20 cellular contexts compared by ENCODE assay signal in the genomic region with DNA sequence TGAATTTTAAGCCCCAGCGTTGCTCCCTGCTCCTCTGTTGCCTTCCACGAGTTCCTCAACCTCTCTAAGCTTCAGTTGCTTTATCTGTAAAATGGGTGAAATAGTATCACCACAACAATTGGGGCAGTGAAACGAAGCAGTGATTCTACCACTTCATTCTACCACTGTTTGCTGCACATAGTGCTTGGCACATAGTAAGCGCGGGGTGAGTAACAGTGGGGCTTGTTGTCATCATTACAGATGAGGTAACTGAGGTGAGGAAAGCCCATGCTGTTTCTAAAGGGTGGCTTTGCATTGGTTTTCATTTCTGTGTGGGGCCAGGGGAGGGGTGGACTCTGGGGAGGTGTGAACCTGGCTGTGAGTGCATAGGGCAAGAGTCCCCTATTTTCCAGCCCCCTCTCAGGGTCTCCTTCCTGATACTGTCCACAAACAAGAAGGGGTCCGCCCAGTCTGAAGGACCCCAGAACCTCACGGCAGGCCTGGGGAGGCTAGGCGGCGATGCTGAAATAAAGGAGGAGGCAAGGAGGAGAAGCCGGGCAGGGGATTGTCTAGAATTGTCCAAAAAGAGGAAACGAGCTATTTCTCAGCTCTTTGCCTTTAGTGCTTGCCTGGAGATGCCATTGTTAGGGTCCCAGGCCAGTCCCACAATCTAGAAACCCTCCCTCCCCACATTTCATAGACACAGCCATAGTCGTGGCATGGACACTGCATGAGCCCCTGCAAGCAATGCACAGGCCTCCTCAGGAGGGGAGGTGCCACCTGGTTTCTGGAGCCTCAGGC.
A peak's percentile ranks its signal among the peaks of the same experiment; 100 is the strongest.
DNase-seq lines count a peak whose midpoint lies in the region; ATAC-seq, FAIRE-seq and TF ChIP-seq lines count a peak whose summit lies in the region.
"Had no signal": no experiment of that assay in that cellular context is flagged by ENCODE, and none has a peak within 500 bp of the region (broad histone marks: within the 10 kb centered on the region; RNA-seq: fewer than 3 reads in every experiment).

No MANE protein-coding gene starts in this region.

- H3K9ac ChIP-seq in K562 (ENCODE audit: insufficient read depth in 1 of 2, low read depth in 2 of 2, low read length in 2 of 2), result no peak overlapping the region
- H3K9ac ChIP-seq: BLaER1 treated with 17β-estradiol and CSF1 and Interleukin-3, amounts not matched to agents 10 nM and 100 nM had no signal

- in situ Hi-C loops in K562 (cut with MboI), result loop anchor here (25.0 kb wide), 1 partner anchor 908 kb away; no protein-coding TSS in a partner anchor

- H3K4me1 Mint-ChIP-seq in natural killer cell treated with Interleukin-12 subunit alpha and Interleukin-12 subunit beta and Interleukin-15 and Interleukin-18, amount 100 ng/mL, for 72 hours (ENCODE audit: low read depth in 2 of 2), result no peaks in the 10 kb centered on the region
- H3K4me1 Mint-ChIP-seq in natural killer cell, result no peaks in the 10 kb centered on the region

- H3K4me1 ChIP-seq in K562 (replicated peaks in 1 of 2; ENCODE audit: control insufficient read depth in 2 of 2, insufficient read depth in 2 of 2, low read length in 2 of 2), result peaks cover 0 to 7% of the 10 kb centered on the region in 2 experiments; a peak in 4 of 5 replicates
- no peaks in the 10 kb centered on the region for H3K4me1 ChIP-seq in vagina
- H3K4me1 ChIP-seq: Peyer's patch had no signal

- H3K36me3 ChIP-seq in K562 (ENCODE audit: control insufficient read depth, insufficient read depth, low read length) (no peaks in the 10 kb centered on the region), vagina (no peaks in the 10 kb centered on the region)
- H3K36me3 ChIP-seq: Peyer's patch had no signal

- no peaks in the 10 kb centered on the region for H3K79me2 ChIP-seq in K562 (ENCODE audit: control insufficient read depth, insufficient read depth, low read length)

- H3K9me3 ChIP-seq in K562 (replicated peaks; ENCODE audit: control insufficient read depth, insufficient read depth, low read depth, low read length), result no peaks in the 10 kb centered on the region
- H3K9me3 ChIP-seq in vagina, result no peaks in the 10 kb centered on the region
- H3K9me3 ChIP-seq: BLaER1 treated with 17β-estradiol and CSF1 and Interleukin-3, amounts not matched to agents 10 nM and 100 nM; Peyer's patch had no signal

- 8% methylated on average over 11 of the region's 12 CpGs for WGBS in K562 (ENCODE audit: insufficient coverage, low coverage, missing lambda C conversion rate)

- H3K27me3 Mint-ChIP-seq in natural killer cell treated with Interleukin-12 subunit alpha and Interleukin-12 subunit beta and Interleukin-15 and Interleukin-18, amount 100 ng/mL, for 72 hours, result peaks cover 0 to 2% of the 10 kb centered on the region in 2 donors
- no peaks in the 10 kb centered on the region for H3K27me3 Mint-ChIP-seq in natural killer cell (ENCODE audit: low read depth in 2 of 2)

- BruUV-seq in K562 (replicated peaks; lab: Mats Ljungman, UMichigan), result no TSS peak

- intact Hi-C loops in natural killer cell (cut with micrococcal nuclease) (no loop called here), K562 (cut with micrococcal nuclease) (no loop called here), vagina (cut with DNase I) (no loop called here)

- no peak overlapping the region for H3K27ac Mint-ChIP-seq in natural killer cell treated with Interleukin-12 subunit alpha and Interleukin-12 subunit beta and Interleukin-15 and Interleukin-18, amount 100 ng/mL, for 72 hours
- H3K27ac Mint-ChIP-seq in natural killer cell, result no peak overlapping the region
- H3K27ac Mint-ChIP-seq: CD8-positive, alpha-beta T cell had no signal

- no peak overlapping the region for H3K4me3 ChIP-seq in K562
- no peak overlapping the region for H3K4me3 ChIP-seq in vagina
- H3K4me3 ChIP-seq: BLaER1 treated with 17β-estradiol and CSF1 and Interleukin-3, amounts not matched to agents 10 nM and 100 nM; Peyer's patch; SK-N-MC had no signal

- DNase-seq in natural killer cell treated with Interleukin-12 subunit alpha and Interleukin-12 subunit beta and Interleukin-15 and Interleukin-18, amount 100 ng/mL, for 72 hours (ENCODE audit: low spot score), result no peak
- DNase-seq in natural killer cell (no peak), MV-4-11 (lab: John Stamatoyannopoulos, UW) (peak; percentile 45), K562 (ENCODE audit: extremely low read depth in 1 of 4, low spot score in 3 of 4) (no peak), vagina (ENCODE audit: extremely low spot score in 2 of 2) (no peak), NCI-H2196 (lab: John Stamatoyannopoulos, UW; ENCODE audit: unreplicated experiment) (no peak)
- DNase-seq: CD8-positive, alpha-beta T cell; DMS53; EL; H9; MM.1S; NCI-H1694 treated with DMSO at 0.1 percent for 48 hours; NCI-H510A; NCI-H82; Peyer's patch had no signal

- no peaks in the 10 kb centered on the region for H3K36me3 Mint-ChIP-seq in natural killer cell treated with Interleukin-12 subunit alpha and Interleukin-12 subunit beta and Interleukin-15 and Interleukin-18, amount 100 ng/mL, for 72 hours
- H3K36me3 Mint-ChIP-seq in natural killer cell, result no peaks in the 10 kb centered on the region

- CTCF ChIA-PET in K562 (lab: Yijun Ruan, JAX; ENCODE audit: low intra/inter-chr PET ratio), result no interaction called here

- no peak overlapping the region for H3K4me3 Mint-ChIP-seq in natural killer cell treated with Interleukin-12 subunit alpha and Interleukin-12 subunit beta and Interleukin-15 and Interleukin-18, amount 100 ng/mL, for 72 hours
- no peak overlapping the region for H3K4me3 Mint-ChIP-seq in natural killer cell
- H3K4me3 Mint-ChIP-seq: CD8-positive, alpha-beta T cell; H9 had no signal

- H3K27ac ChIP-seq in K562 (ENCODE audit: extremely low read depth, low read depth, low read length) (no peak overlapping the region), vagina (no peak overlapping the region)
- H3K27ac ChIP-seq: BLaER1 treated with 17β-estradiol and CSF1 and Interleukin-3, amounts not matched to agents 10 nM and 100 nM; Peyer's patch; SK-N-MC had no signal

- POLR2A ChIA-PET in K562 (lab: Yijun Ruan, JAX), result interaction anchor here (0.5 kb wide), 1 partner anchor 565 kb away, joined by 3 read pairs; no protein-coding TSS in a partner anchor

- no peaks in the 10 kb centered on the region for H3K9me3 Mint-ChIP-seq in natural killer cell treated with Interleukin-12 subunit alpha and Interleukin-12 subunit beta and Interleukin-15 and Interleukin-18, amount 100 ng/mL, for 72 hours
- H3K9me3 Mint-ChIP-seq in natural killer cell, result no peaks in the 10 kb centered on the region
- H3K9me3 Mint-ChIP-seq: CD8-positive, alpha-beta T cell; H9 had no signal

- H3K27me3 ChIP-seq in K562 (ENCODE audit: control insufficient read depth in 2 of 2, insufficient read depth in 2 of 2, low read length in 2 of 2) (peaks cover 3 to 33% of the 10 kb centered on the region in 2 experiments; a peak in 2 of 5 replicates), vagina (no peaks in the 10 kb centered on the region)
- H3K27me3 ChIP-seq: BLaER1 treated with 17β-estradiol and CSF1 and Interleukin-3, amounts not matched to agents 10 nM and 100 nM; Peyer's patch had no signal

- peak; percentile 27 to 33 for ATAC-seq in natural killer cell treated with Interleukin-12 subunit alpha and Interleukin-12 subunit beta and Interleukin-15 and Interleukin-18, amount 100 ng/mL, for 72 hours
- ATAC-seq in natural killer cell (no peak), K562 (no peak), HG03432 (IDR thresholded peaks at IDR 0.05; ENCODE audit: unreplicated experiment) (no peak)
- ATAC-seq: CD8-positive, alpha-beta T cell; Right ventricle myocardium inferior had no signal

- TF ChIP-seq CTCF in natural killer cell (IDR thresholded peaks at IDR 0.05) (no peak), K562 (IDR thresholded peaks at IDR 0.05 in 2 of 3, conservative IDR thresholded peaks at IDR 0.05 in 1 of 3; ENCODE audit: insufficient read depth in 2 of 3, low read depth in 1 of 3, low read length in 3 of 3) (no peak), vagina (IDR thresholded peaks at IDR 0.05) (no peak)

- no peak for TF ChIP-seq RAD21 in K562 (CRISPR knock-in tag; conservative IDR thresholded peaks at IDR 0.05 in 1 of 2, IDR thresholded peaks at IDR 0.05 in 1 of 2)

- TF ChIP-seq EP300 in K562 (IDR thresholded peaks at IDR 0.05; ENCODE audit: low read length), result no peak

- FAIRE-seq in K562 (lab: Jason Lieb, UNC), result no peak
- FAIRE-seq: HTR-8/SVneo had no signal

- H3K9me1 ChIP-seq in K562 (ENCODE audit: control insufficient read depth, insufficient read depth, low read length), result no peaks in the 10 kb centered on the region

- no peak overlapping the region for H2AFZ ChIP-seq in K562 (ENCODE audit: low read depth, low read length)

- TF ChIP-seq POLR2A in K562 (conservative IDR thresholded peaks at IDR 0.05), result no peak
- no peak for TF ChIP-seq POLR2A in vagina (IDR thresholded peaks at IDR 0.05)

- H3K4me2 ChIP-seq in K562 (ENCODE audit: insufficient read depth, low read length), result no peak overlapping the region
- H3K4me2 ChIP-seq: BLaER1 treated with 17β-estradiol and CSF1 and Interleukin-3, amounts not matched to agents 10 nM and 100 nM had no signal

- peaks cover 11% of the 10 kb centered on the region for H4K20me1 ChIP-seq in K562 (replicated peaks; ENCODE audit: control insufficient read depth, insufficient read depth, low read length)

TF ChIP-seq in K562, 482 proteins besides CTCF, POLR2A, EP300 and RAD21:
- TF ChIP-seq NBN (IDR thresholded peaks at IDR 0.05; ENCODE audit: low read depth), result no peak
- no peak for TF ChIP-seq STAT5B (CRISPR knock-in tag; IDR thresholded peaks at IDR 0.05)
- 0 out of 2 replicates have a peak, but pooled peaks have one; percentile 14 for TF ChIP-seq SPI1 (IDR thresholded peaks at IDR 0.05; ENCODE audit: borderline replicate concordance, low read depth, low read length)
- TF ChIP-seq KLF10 (CRISPR knock-in tag; IDR thresholded peaks at IDR 0.05), result no peak
- TF ChIP-seq, protein P1, sequence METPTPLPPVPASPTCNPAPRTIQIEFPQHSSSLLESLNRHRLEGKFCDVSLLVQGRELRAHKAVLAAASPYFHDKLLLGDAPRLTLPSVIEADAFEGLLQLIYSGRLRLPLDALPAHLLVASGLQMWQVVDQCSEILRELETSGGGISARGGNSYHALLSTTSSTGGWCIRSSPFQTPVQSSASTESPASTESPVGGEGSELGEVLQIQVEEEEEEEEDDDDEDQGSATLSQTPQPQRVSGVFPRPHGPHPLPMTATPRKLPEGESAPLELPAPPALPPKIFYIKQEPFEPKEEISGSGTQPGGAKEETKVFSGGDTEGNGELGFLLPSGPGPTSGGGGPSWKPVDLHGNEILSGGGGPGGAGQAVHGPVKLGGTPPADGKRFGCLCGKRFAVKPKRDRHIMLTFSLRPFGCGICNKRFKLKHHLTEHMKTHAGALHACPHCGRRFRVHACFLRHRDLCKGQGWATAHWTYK (CRISPR knock-in tag; IDR thresholded peaks at IDR 0.05), result no peak
- no peak for TF ChIP-seq ZNF707 (CRISPR knock-in tag; conservative IDR thresholded peaks at IDR 0.05)
- no peak for TF ChIP-seq ZBED1 (IDR thresholded peaks at IDR 0.05)

Comparison
In these comparisons a context has a peak if more than half of its experiments do, and no peak if none do; other contexts are left out.
1. ATAC-seq: peak in natural killer cell treated with Interleukin-12 subunit alpha and Interleukin-12 subunit beta and Interleukin-15 and Interleukin-18, amount 100 ng/mL, for 72 hours (2 of 2); none in natural killer cell (0 of 3), K562 (single experiment) and HG03432 (single experiment).